In genomic region chr7:3301472-3301778, GRCh38 we compare ENCODE assay signal across 9 cellular contexts. TPM values are rescaled to one million over a fixed set of nuclear protein-coding genes. Genes with fewer than 3 reads are reported as not detected.
DNase-seq lines count a peak whose midpoint lies in the region; ATAC-seq and TF ChIP-seq lines count a peak whose summit lies in the region.
"Had no signal": no experiment of that assay in that cellular context is flagged by ENCODE, and none has a peak within 500 bp of the region (broad histone marks: within the 10 kb centered on the region; RNA-seq: fewer than 3 reads in every experiment).

No MANE protein-coding gene starts in this region.

- peaks cover 45% of the 10 kb centered on the region for H3K27me3 Mint-ChIP-seq in endodermal cell (ENCODE audit: insufficient read depth)
- peaks cover 57 to 58% of the 10 kb centered on the region in 2 donors for H3K27me3 Mint-ChIP-seq in stimulated activated naive B cell treated with anti-CD40 and anti-IgM and Interleukin-4, amounts not matched to agents 10 μg/mL and 1 μg/mL and 100 μg/mL, for 72 hours

- no peaks in the 10 kb centered on the region for H3K9me3 ChIP-seq in endodermal cell (ENCODE audit: control insufficient read depth, low read length)

- no peak overlapping the region for H3K27ac Mint-ChIP-seq in endodermal cell
- no peak overlapping the region for H3K27ac Mint-ChIP-seq in stimulated activated naive B cell treated with anti-CD40 and anti-IgM and Interleukin-4, amounts not matched to agents 10 μg/mL and 1 μg/mL and 100 μg/mL, for 72 hours
- H3K27ac Mint-ChIP-seq: stimulated activated naive CD8-positive, alpha-beta T cell treated with anti-CD3 and anti-CD28 coated beads, Interleukin-15, Interleukin-2, amounts not matched to agents 100 ng/mL and 50 ng/mL, for 24 hours had no signal

- H3K36me3 Mint-ChIP-seq in endodermal cell (ENCODE audit: low read depth): no peaks in the 10 kb centered on the region
- no peaks in the 10 kb centered on the region for H3K36me3 Mint-ChIP-seq in stimulated activated naive B cell treated with anti-CD40 and anti-IgM and Interleukin-4, amounts not matched to agents 10 μg/mL and 1 μg/mL and 100 μg/mL, for 72 hours

- no peak for TF ChIP-seq CTCF in endodermal cell (conservative IDR thresholded peaks at IDR 0.05)

- H3K4me1 Mint-ChIP-seq in endodermal cell: peaks cover 19% of the 10 kb centered on the region
- peaks cover 11 to 19% of the 10 kb centered on the region in 2 donors for H3K4me1 Mint-ChIP-seq in stimulated activated naive B cell treated with anti-CD40 and anti-IgM and Interleukin-4, amounts not matched to agents 10 μg/mL and 1 μg/mL and 100 μg/mL, for 72 hours

- peak overlapping the region; percentile 79 for H3K4me3 Mint-ChIP-seq in endodermal cell
- no peak overlapping the region for H3K4me3 Mint-ChIP-seq in stimulated activated naive B cell treated with anti-CD40 and anti-IgM and Interleukin-4, amounts not matched to agents 10 μg/mL and 1 μg/mL and 100 μg/mL, for 72 hours

- H3K9ac ChIP-seq in endodermal cell (ENCODE audit: extremely low read depth, low read length, poor library complexity, severe bottlenecking): no peak overlapping the region

- no peak overlapping the region for H3K27ac ChIP-seq in endodermal cell (ENCODE audit: low read depth, low read length)

- H3K36me3 ChIP-seq in endodermal cell (ENCODE audit: control insufficient read depth, insufficient read depth, low read length): no peaks in the 10 kb centered on the region

- ATAC-seq in GM21381 (IDR thresholded peaks at IDR 0.05; ENCODE audit: unreplicated experiment) (peak; percentile 24), HG03135 (IDR thresholded peaks at IDR 0.05; ENCODE audit: unreplicated experiment) (peak; percentile 26)
- peak; percentile 21 to 26 for ATAC-seq in stimulated activated naive B cell treated with anti-CD40 and anti-IgM and Interleukin-4, amounts not matched to agents 10 μg/mL and 1 μg/mL and 100 μg/mL, for 72 hours (replicated peaks)

- H3K27me3 ChIP-seq in endodermal cell (ENCODE audit: control insufficient read depth, insufficient read depth, low read length, poor library complexity, severe bottlenecking): peaks cover 36% of the 10 kb centered on the region

- no peaks in the 10 kb centered on the region for H3K4me1 ChIP-seq in endodermal cell (ENCODE audit: control insufficient read depth, insufficient read depth, low read length)

- H3K4me3 ChIP-seq in endodermal cell (ENCODE audit: low read length): no peak overlapping the region

- DNase-seq in endodermal cell: no peak
- no peak for DNase-seq in stimulated activated naive B cell treated with anti-CD40 and anti-IgM and Interleukin-4, amounts not matched to agents 10 μg/mL and 1 μg/mL and 100 μg/mL, for 72 hours
- no peak for DNase-seq in activated CD4-positive, alpha-beta T cell treated with anti-CD3 and anti-CD28 coated beads for 48 hours
- no peak for DNase-seq in DMS79 (lab: John Stamatoyannopoulos, UW)
- DNase-seq in NCI-H345 (lab: John Stamatoyannopoulos, UW): no peak
- DNase-seq in RKO (ENCODE audit: low spot score): no peak

- WGBS in endodermal cell (ENCODE audit: insufficient coverage in 1 of 2, insufficient read length in 1 of 2), 2 experiments: 0 to 2% methylated on average over 13 to 63 of the region's 63 CpGs

- H3K9me3 Mint-ChIP-seq in endodermal cell: no peaks in the 10 kb centered on the region
- H3K9me3 Mint-ChIP-seq in stimulated activated naive B cell treated with anti-CD40 and anti-IgM and Interleukin-4, amounts not matched to agents 10 μg/mL and 1 μg/mL and 100 μg/mL, for 72 hours: peaks cover 0 to 2% of the 10 kb centered on the region in 2 donors
- H3K9me3 Mint-ChIP-seq: stimulated activated naive CD8-positive, alpha-beta T cell treated with anti-CD3 and anti-CD28 coated beads, Interleukin-15, Interleukin-2, amounts not matched to agents 100 ng/mL and 50 ng/mL, for 24 hours had no signal

RNA-seq across cellular contexts. Expression of gene SDK1, which starts 0.4 kb away (rescaled TPM):
- 10 to 100 TPM; 22.7 to 23.1 TPM for total RNA-seq in endodermal cell
- polyA plus RNA-seq in endodermal cell (2013, experiment 1 of 2): 8.3 TPM
- polyA plus RNA-seq in endodermal cell (2013, experiment 2 of 2): 6.5 TPM
